1 cellular context compared by ENCODE assay signal in the genomic region with DNA sequence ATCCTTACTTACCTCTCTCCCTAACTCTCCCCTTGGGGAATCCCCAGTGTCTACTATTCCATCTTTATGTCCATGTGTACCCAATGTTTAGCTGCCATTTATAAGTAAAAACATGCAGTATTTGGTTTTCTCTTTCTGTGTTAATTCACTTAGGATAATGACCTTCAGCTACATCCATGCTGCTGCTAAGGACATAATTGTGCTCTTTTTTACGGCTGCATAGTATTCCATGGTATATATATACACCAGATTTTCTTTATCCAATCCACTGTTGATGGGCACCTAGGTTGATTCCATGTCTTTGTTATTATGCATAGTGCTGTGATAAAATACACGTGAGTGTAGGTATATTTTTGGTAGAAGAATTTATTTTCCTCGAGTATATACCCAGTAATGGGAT.
TF ChIP-seq lines count a peak whose summit lies in the region.

No MANE protein-coding gene starts in this region.

TF ChIP-seq in HEK293, 187 proteins besides CTCF, POLR2A, EP300 and RAD21 (continued from another document):
- TF ChIP-seq, protein P1, sequence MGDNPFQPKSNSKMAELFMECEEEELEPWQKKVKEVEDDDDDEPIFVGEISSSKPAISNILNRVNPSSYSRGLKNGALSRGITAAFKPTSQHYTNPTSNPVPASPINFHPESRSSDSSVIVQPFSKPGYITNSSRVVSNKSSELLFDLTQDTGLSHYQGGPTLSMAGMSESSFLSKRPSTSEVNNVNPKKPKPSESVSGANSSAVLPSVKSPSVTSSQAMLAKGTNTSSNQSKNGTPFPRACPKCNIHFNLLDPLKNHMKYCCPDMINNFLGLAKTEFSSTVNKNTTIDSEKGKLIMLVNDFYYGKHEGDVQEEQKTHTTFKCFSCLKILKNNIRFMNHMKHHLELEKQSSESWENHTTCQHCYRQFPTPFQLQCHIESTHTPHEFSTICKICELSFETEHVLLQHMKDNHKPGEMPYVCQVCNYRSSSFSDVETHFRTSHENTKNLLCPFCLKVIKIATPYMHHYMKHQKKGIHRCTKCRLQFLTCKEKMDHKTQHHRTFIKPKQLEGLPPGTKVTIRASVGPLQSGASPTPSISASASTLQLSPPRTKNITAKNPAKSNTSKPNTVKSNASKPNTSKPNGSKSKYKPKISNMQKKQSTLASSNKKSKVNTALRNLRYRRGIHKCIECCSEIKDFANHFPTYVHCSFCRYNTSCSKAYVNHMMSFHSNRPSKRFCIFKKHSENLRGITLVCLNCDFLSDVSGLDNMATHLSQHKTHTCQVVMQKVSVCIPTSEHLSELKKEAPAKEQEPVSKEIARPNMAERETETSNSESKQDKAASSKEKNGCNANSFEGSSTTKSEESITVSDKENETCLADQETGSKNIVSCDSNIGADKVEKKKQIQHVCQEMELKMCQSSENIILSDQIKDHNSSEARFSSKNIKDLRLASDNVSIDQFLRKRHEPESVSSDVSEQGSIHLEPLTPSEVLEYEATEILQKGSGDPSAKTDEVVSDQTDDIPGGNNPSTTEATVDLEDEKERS (tag by site-specific recombination; IDR thresholded peaks at IDR 0.05): 0 out of 2 replicates have a peak, but pooled peaks have one; percentile 47
- no peak for TF ChIP-seq ZNF2 (tag by site-specific recombination; IDR thresholded peaks at IDR 0.05)
TF ChIP-seq in HEK293: peak in this region for 2.
